ENCODE assay signal across 2 cellular contexts in genomic region chr4:5160668-5161067, GRCh38.
TF ChIP-seq lines count a peak whose summit lies in the region.

No MANE protein-coding gene starts in this region.

TF ChIP-seq in HEK293T, 16 proteins besides CTCF, POLR2A, EP300 and RAD21:
- TF ChIP-seq ARNT (IDR thresholded peaks at IDR 0.05) (no peak), LEF1 (IDR thresholded peaks at IDR 0.05; ENCODE audit: borderline replicate concordance) (no peak), ELF4 (IDR thresholded peaks at IDR 0.05) (no peak), BHLHE40 (IDR thresholded peaks at IDR 0.05; ENCODE audit: borderline replicate concordance) (no peak), HDGF (IDR thresholded peaks at IDR 0.05; ENCODE audit: borderline replicate concordance) (no peak), FOXM1 (IDR thresholded peaks at IDR 0.05; ENCODE audit: borderline replicate concordance) (no peak), SUZ12 (IDR thresholded peaks at IDR 0.05) (no peak), ZNF384 (IDR thresholded peaks at IDR 0.05) (no peak), PKNOX1 (IDR thresholded peaks at IDR 0.05) (no peak), SP1 (IDR thresholded peaks at IDR 0.05) (no peak), TARDBP (IDR thresholded peaks at IDR 0.05) (no peak), L3MBTL2 (conservative IDR thresholded peaks at IDR 0.05) (no peak), CTBP1 (IDR thresholded peaks at IDR 0.05; ENCODE audit: borderline replicate concordance) (no peak)

TF ChIP-seq in H1, 55 proteins besides CTCF, POLR2A, EP300 and RAD21:
- TF ChIP-seq CTBP2 (IDR thresholded peaks at IDR 0.05; ENCODE audit: borderline replicate concordance, insufficient read depth, insufficient read length, low read length) (no peak), TAF7 (optimal IDR thresholded peaks at IDR 0.05; ENCODE audit: borderline replicate concordance, low read depth, low read length) (no peak), SAP30 (IDR thresholded peaks at IDR 0.05; ENCODE audit: insufficient read depth, insufficient replicate concordance, low read length) (no peak), ZNF274 (IDR thresholded peaks at IDR 0.05; ENCODE audit: borderline replicate concordance, extremely low read depth, low read length) (no peak), KDM4A (IDR thresholded peaks at IDR 0.05; ENCODE audit: low read depth, low read length, severe bottlenecking) (no peak), MAFK (IDR thresholded peaks at IDR 0.05; ENCODE audit: low read depth, low read length) (no peak), BACH1 (IDR thresholded peaks at IDR 0.05; ENCODE audit: low read length) (no peak), HDAC2 (IDR thresholded peaks at IDR 0.05; ENCODE audit: borderline replicate concordance in 1 of 2, low read depth in 2 of 2, low read length in 2 of 2) (no peak), SP1 (IDR thresholded peaks at IDR 0.05; ENCODE audit: low read depth, low read length) (no peak), TAF1 (IDR thresholded peaks at IDR 0.05; ENCODE audit: low read depth, low read length) (no peak)
